In the genomic region with DNA sequence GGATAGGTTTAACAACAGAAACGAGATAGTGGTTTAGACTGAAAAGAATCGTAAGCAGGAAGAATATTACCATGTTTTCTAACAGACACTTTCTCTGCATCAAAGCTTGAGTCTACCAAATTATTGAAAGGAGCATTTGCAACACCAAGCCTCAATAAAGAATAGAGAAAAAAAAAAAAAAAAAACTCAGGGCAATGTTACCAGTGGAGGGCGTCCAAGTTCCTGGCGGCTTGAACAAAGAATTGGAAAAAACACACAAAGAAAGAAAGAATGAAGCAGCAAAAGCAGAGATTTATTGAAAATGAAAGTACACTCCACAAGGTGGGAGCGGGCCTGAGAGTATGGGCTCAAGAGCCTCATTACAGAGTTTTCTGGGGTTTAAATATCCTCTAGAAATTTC, we compare ENCODE assay signal across 26 cellular contexts.
DNase-seq lines count a peak whose midpoint lies in the region; ATAC-seq, FAIRE-seq and TF ChIP-seq lines count a peak whose summit lies in the region.
"Had no signal": no experiment of that assay in that cellular context is flagged by ENCODE, and none has a peak within 500 bp of the region (broad histone marks: within the 10 kb centered on the region; RNA-seq: fewer than 3 reads in every experiment).

No MANE protein-coding gene starts in this region.

- H4K5ac ChIP-seq in mesendoderm (ENCODE audit: low read length) = no peak overlapping the region

- no peak overlapping the region for H3K4ac ChIP-seq in mesendoderm (ENCODE audit: low read depth, low read length)

- H3K56ac ChIP-seq in mesendoderm (ENCODE audit: low read length) = no peak overlapping the region

- H3K36me3 ChIP-seq in astrocyte (ENCODE audit: insufficient read depth, low read length) (no peaks in the 10 kb centered on the region), mesendoderm (ENCODE audit: control insufficient read depth, insufficient read depth, low read length) (no peaks in the 10 kb centered on the region)
- H3K36me3 ChIP-seq: thoracic aorta had no signal

- no peak overlapping the region for H2BK120ac ChIP-seq in mesendoderm (ENCODE audit: low read depth, low read length)

- H3K27ac Mint-ChIP-seq in astrocyte (ENCODE audit: unreplicated experiment) = peak overlapping the region; percentile 23
- H3K27ac Mint-ChIP-seq: B cell, brain had no signal

- no peaks in the 10 kb centered on the region for H3K9me3 ChIP-seq in astrocyte (ENCODE audit: insufficient read depth, low read depth, low read length)
- H3K9me3 ChIP-seq: Caco-2, thoracic aorta had no signal

- no peaks in the 10 kb centered on the region for H3K27me3 Mint-ChIP-seq in astrocyte (ENCODE audit: low read depth, unreplicated experiment)
- H3K27me3 Mint-ChIP-seq: B cell, brain had no signal

- no peak overlapping the region for H2BK5ac ChIP-seq in mesendoderm (ENCODE audit: low read length)

- no peaks in the 10 kb centered on the region for H4K20me1 ChIP-seq in astrocyte (ENCODE audit: insufficient read depth, low read length)

- H3K27ac ChIP-seq in astrocyte (ENCODE audit: low read depth, low read length) (no peak overlapping the region), mesendoderm (ENCODE audit: low read depth, low read length) (no peak overlapping the region)
- H3K27ac ChIP-seq: SK-N-MC, thoracic aorta had no signal

- WGBS in mesendoderm (ENCODE audit: extremely low coverage, insufficient coverage, low lambda C conversion rate) = no CpG with 5 or more reads among the region's 5 CpGs

- TF ChIP-seq CTCF in astrocyte (IDR thresholded peaks at IDR 0.05; ENCODE audit: insufficient read depth, low read depth, low read length) = no peak

- H4K8ac ChIP-seq in mesendoderm (ENCODE audit: low read depth, low read length) = no peak overlapping the region

- peaks cover 14% of the 10 kb centered on the region for H3K4me1 Mint-ChIP-seq in astrocyte (ENCODE audit: low read depth, unreplicated experiment)
- H3K4me1 Mint-ChIP-seq: B cell, brain had no signal

- CTCF ChIA-PET in HEK293T (lab: Yijun Ruan, JAX) = no interaction called here

- DNase-seq in ELR (ENCODE audit: low read depth) (peak; percentile 12), HEK293T (ENCODE audit: extremely low spot score) (no peak), astrocyte (ENCODE audit: low read depth) (no peak), mesendoderm (peak; percentile 30), NCI-H226 (no peak), DMS53 treated with DMSO at 0.1 percent for 48 hours (lab: John Stamatoyannopoulos, UW; ENCODE audit: unreplicated experiment) (no peak)
- DNase-seq: activated CD4-positive, alpha-beta T cell treated with anti-CD3 and anti-CD28 coated beads, Interleukin-2, amount 50 U/mL, for 4 hours; activated CD8-positive, alpha-beta memory T cell treated with anti-CD3 and anti-CD28 coated beads, Interleukin-2, amount 50 U/mL, for 48 hours; Caco-2; cortex of kidney; DND-41; GOT3; Karpas-422; NCI-H1048; NCI-H2029; NCI-H345; NK-92 treated with Interleukin-12 subunit alpha and Interleukin-12 subunit beta, amount 100 ng/mL, for 24 hours; RPMI8226; stimulated activated naive CD4-positive, alpha-beta T cell had no signal

- POLR2A ChIA-PET in HEK293T (lab: Yijun Ruan, JAX) = no interaction called here

- no peak overlapping the region for H2AK5ac ChIP-seq in mesendoderm (ENCODE audit: low read length)

- peaks cover 13% of the 10 kb centered on the region for H3K4me1 ChIP-seq in astrocyte (ENCODE audit: insufficient read depth, low read length)
- no peaks in the 10 kb centered on the region for H3K4me1 ChIP-seq in mesendoderm (ENCODE audit: control insufficient read depth, low read depth, low read length)
- H3K4me1 ChIP-seq: Caco-2 had no signal

- H2AFZ ChIP-seq in astrocyte (ENCODE audit: low read depth, low read length) = no peak overlapping the region

- no peak overlapping the region for H2BK15ac ChIP-seq in mesendoderm (replicated peaks; ENCODE audit: low read depth)

- no peak overlapping the region for H3K18ac ChIP-seq in mesendoderm (ENCODE audit: low read length)

- H3K27me3 ChIP-seq in astrocyte (ENCODE audit: insufficient read depth, low read length) = no peaks in the 10 kb centered on the region
- no peaks in the 10 kb centered on the region for H3K27me3 ChIP-seq in mesendoderm (ENCODE audit: insufficient read depth, low read length, poor library complexity)

- H3K79me1 ChIP-seq in mesendoderm (ENCODE audit: low read length) = no peaks in the 10 kb centered on the region

- H3K4me2 ChIP-seq in astrocyte (ENCODE audit: low read length) = no peak overlapping the region
- H3K4me2 ChIP-seq in mesendoderm (ENCODE audit: low read length) = no peak overlapping the region

- no peak overlapping the region for H3K4me3 Mint-ChIP-seq in astrocyte (ENCODE audit: unreplicated experiment)
- H3K4me3 Mint-ChIP-seq: B cell, brain had no signal

- no peak for FAIRE-seq in astrocyte (lab: Jason Lieb, UNC)
- FAIRE-seq: GM19239, HTR-8/SVneo had no signal

- no peaks in the 10 kb centered on the region for H3K9me3 Mint-ChIP-seq in astrocyte (ENCODE audit: unreplicated experiment)

- no peak overlapping the region for H3K23ac ChIP-seq in mesendoderm (ENCODE audit: low read length)

- no peaks in the 10 kb centered on the region for H3K79me2 ChIP-seq in astrocyte (ENCODE audit: insufficient read depth, low read length)
- no peaks in the 10 kb centered on the region for H3K79me2 ChIP-seq in mesendoderm (ENCODE audit: control insufficient read depth, insufficient read depth, low read length)

- no peak for ATAC-seq in HG02610 (IDR thresholded peaks at IDR 0.05; ENCODE audit: unreplicated experiment)

- H3K36me3 Mint-ChIP-seq in astrocyte (ENCODE audit: low read depth, unreplicated experiment) = no peaks in the 10 kb centered on the region
- H3K36me3 Mint-ChIP-seq: brain had no signal

- H3K9ac ChIP-seq in astrocyte (ENCODE audit: low read length) (no peak overlapping the region), mesendoderm (ENCODE audit: low read length) (no peak overlapping the region)

- no peak overlapping the region for H3K4me3 ChIP-seq in astrocyte (ENCODE audit: insufficient read depth, low read depth, low read length)
- no peak overlapping the region for H3K4me3 ChIP-seq in mesendoderm (ENCODE audit: low read length)
- H3K4me3 ChIP-seq: SK-N-MC, thoracic aorta had no signal

TF ChIP-seq in HEK293T, 16 proteins besides CTCF, POLR2A, EP300 and RAD21:
- TF ChIP-seq, protein P1, sequence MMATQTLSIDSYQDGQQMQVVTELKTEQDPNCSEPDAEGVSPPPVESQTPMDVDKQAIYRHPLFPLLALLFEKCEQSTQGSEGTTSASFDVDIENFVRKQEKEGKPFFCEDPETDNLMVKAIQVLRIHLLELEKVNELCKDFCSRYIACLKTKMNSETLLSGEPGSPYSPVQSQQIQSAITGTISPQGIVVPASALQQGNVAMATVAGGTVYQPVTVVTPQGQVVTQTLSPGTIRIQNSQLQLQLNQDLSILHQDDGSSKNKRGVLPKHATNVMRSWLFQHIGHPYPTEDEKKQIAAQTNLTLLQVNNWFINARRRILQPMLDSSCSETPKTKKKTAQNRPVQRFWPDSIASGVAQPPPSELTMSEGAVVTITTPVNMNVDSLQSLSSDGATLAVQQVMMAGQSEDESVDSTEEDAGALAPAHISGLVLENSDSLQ (IDR thresholded peaks at IDR 0.05) = no peak
- TF ChIP-seq ZNF384 (IDR thresholded peaks at IDR 0.05) = peak; percentile 79

Comparison
In these comparisons a context has a peak if more than half of its experiments do, and no peak if none do; other contexts are left out.
1. DNase-seq: peak in ELR (single experiment) and mesendoderm (single experiment); none in HEK293T (single experiment), astrocyte (single experiment), NCI-H226 (single experiment) and DMS53 treated with DMSO at 0.1 percent for 48 hours (single experiment).